Comparison of ENCODE assay signal across 27 cellular contexts in genomic region chr2:236870401-236870800, GRCh38.
DNase-seq lines count a peak whose midpoint lies in the region; ATAC-seq and TF ChIP-seq lines count a peak whose summit lies in the region.
"Had no signal": no experiment of that assay in that cellular context is flagged by ENCODE, and none has a peak within 500 bp of the region (broad histone marks: within the 10 kb centered on the region; RNA-seq: fewer than 3 reads in every experiment).

No MANE protein-coding gene starts in this region.

- peak overlapping the region; percentile 4 for H3K4ac ChIP-seq in trophoblast cell (ENCODE audit: low read depth, low read length)

- no peak overlapping the region for H2AFZ ChIP-seq in trophoblast cell (ENCODE audit: insufficient read depth, low read length, poor library complexity)

- H3K36me3 Mint-ChIP-seq in T-helper 17 cell (ENCODE audit: low read depth), result no peaks in the 10 kb centered on the region
- H3K36me3 Mint-ChIP-seq in activated CD4-positive, alpha-beta memory T cell treated with anti-CD3 and anti-CD28 coated beads, Interleukin-2, amount 10 ng/mL, durations not matched to agents 7 days and 5 days (ENCODE audit: low read depth), result no peaks in the 10 kb centered on the region
- H3K36me3 Mint-ChIP-seq: memory B cell; naive thymus-derived CD4-positive, alpha-beta T cell; stimulated activated effector memory CD8-positive, alpha-beta T cell treated with anti-CD3 and anti-CD28 coated beads, Interleukin-12 subunit alpha, Interleukin-12 subunit beta, amount 100 ng/mL, for 72 hours; T-cell had no signal

- H2BK120ac ChIP-seq in trophoblast cell (ENCODE audit: insufficient read depth, low read length, poor library complexity), result peak overlapping the region; percentile 13

- H3K4me3 ChIP-seq in HEK293 (ENCODE audit: low read depth, low read length) (no peak overlapping the region), fibroblast of villous mesenchyme (ENCODE audit: low read depth, low read length) (no peak overlapping the region), trophoblast cell (ENCODE audit: low read depth, low read length) (no peak overlapping the region)
- H3K4me3 ChIP-seq: adrenal gland, colonic mucosa, suprapubic skin, uterus had no signal

- H3K4me1 ChIP-seq in HEK293 (ENCODE audit: control insufficient read depth, insufficient read depth, low read length), result no peaks in the 10 kb centered on the region; the same call in 1 of the 2 replicates
- peaks cover 18 to 21% of the 10 kb centered on the region in 2 experiments for H3K4me1 ChIP-seq in trophoblast cell (ENCODE audit: control insufficient read depth in 1 of 2, insufficient read depth in 2 of 2, low read length in 2 of 2)
- H3K4me1 ChIP-seq: colonic mucosa, uterus had no signal

- H3K79me2 ChIP-seq in trophoblast cell (ENCODE audit: control insufficient read depth, insufficient read depth, low read length, poor library complexity), result no peaks in the 10 kb centered on the region

- no peaks in the 10 kb centered on the region for H3K36me3 ChIP-seq in HEK293 (ENCODE audit: control insufficient read depth in 2 of 2, insufficient read depth in 1 of 2, low read length in 2 of 2)
- H3K36me3 ChIP-seq in trophoblast cell (ENCODE audit: control insufficient read depth in 1 of 2, insufficient read depth in 2 of 2, low read length in 2 of 2), result peaks cover 0 to 2% of the 10 kb centered on the region in 2 experiments
- H3K36me3 ChIP-seq: adrenal gland, colonic mucosa, suprapubic skin, uterus had no signal

- no peak overlapping the region for H2BK5ac ChIP-seq in trophoblast cell (ENCODE audit: low read depth, low read length, poor library complexity)

- H2AK5ac ChIP-seq in trophoblast cell (ENCODE audit: low read length), result no peak overlapping the region

- H3K9ac ChIP-seq in trophoblast cell (ENCODE audit: low read length), result no peak overlapping the region

- CTCF ChIA-PET in HEK293 (lab: Yijun Ruan, JAX), result no interaction called here
- CTCF ChIA-PET in activated CD4-positive, alpha-beta memory T cell treated with anti-CD3 and anti-CD28 coated beads, Interleukin-2, amount 10 ng/mL, durations not matched to agents 7 days and 5 days (lab: Charles Lee), result no interaction called here

- peak overlapping the region; percentile 54 for H3K27ac Mint-ChIP-seq in T-helper 17 cell
- no peak overlapping the region for H3K27ac Mint-ChIP-seq in activated CD4-positive, alpha-beta memory T cell treated with anti-CD3 and anti-CD28 coated beads, Interleukin-2, amount 10 ng/mL, durations not matched to agents 7 days and 5 days
- H3K27ac Mint-ChIP-seq: activated CD8-positive, alpha-beta T cell treated with anti-CD3 and anti-CD28 coated beads for 36 hours; CD4-positive, alpha-beta T cell; memory B cell; naive thymus-derived CD4-positive, alpha-beta T cell; stimulated activated effector memory CD8-positive, alpha-beta T cell treated with anti-CD3 and anti-CD28 coated beads, Interleukin-12 subunit alpha, Interleukin-12 subunit beta, amount 100 ng/mL, for 72 hours; T-cell had no signal

- no CpG with 5 or more reads among the region's 3 CpGs for WGBS in trophoblast cell (ENCODE audit: extremely low coverage, insufficient coverage, insufficient read length)

- no peak overlapping the region for H4K12ac ChIP-seq in trophoblast cell (ENCODE audit: low read depth, low read length)

- H3K27me3 Mint-ChIP-seq in T-helper 17 cell, result peaks cover 7% of the 10 kb centered on the region
- H3K27me3 Mint-ChIP-seq in activated CD4-positive, alpha-beta memory T cell treated with anti-CD3 and anti-CD28 coated beads, Interleukin-2, amount 10 ng/mL, durations not matched to agents 7 days and 5 days, result peaks cover 2% of the 10 kb centered on the region
- H3K27me3 Mint-ChIP-seq: activated CD8-positive, alpha-beta T cell treated with anti-CD3 and anti-CD28 coated beads for 36 hours; CD4-positive, alpha-beta T cell had no signal

- peak overlapping the region; percentile 46 for H2BK12ac ChIP-seq in trophoblast cell (ENCODE audit: low read length)

- ATAC-seq in T-helper 17 cell (no peak), GM18870 (IDR thresholded peaks at IDR 0.05; ENCODE audit: unreplicated experiment) (no peak)
- ATAC-seq: activated CD4-positive, CD25-positive, alpha-beta regulatory T cell treated with anti-CD3 and anti-CD28 coated beads, Interleukin-2, amount 50 U/mL, for 24 hours; activated CD8-positive, alpha-beta T cell treated with anti-CD3 and anti-CD28 coated beads for 36 hours; naive thymus-derived CD4-positive, alpha-beta T cell; Panc1; stimulated activated effector memory CD8-positive, alpha-beta T cell treated with anti-CD3 and anti-CD28 coated beads, Interleukin-12 subunit alpha, Interleukin-12 subunit beta, amount 100 ng/mL, for 72 hours; T-cell had no signal

- no peak overlapping the region for H3K23ac ChIP-seq in trophoblast cell (ENCODE audit: low read length)

- POLR2A ChIA-PET in HEK293 (lab: Yijun Ruan, JAX), result no interaction called here
- POLR2A ChIA-PET in activated CD4-positive, alpha-beta memory T cell treated with anti-CD3 and anti-CD28 coated beads, Interleukin-2, amount 10 ng/mL, durations not matched to agents 7 days and 5 days (lab: Charles Lee), result no interaction called here

- DNase-seq in T-helper 17 cell, result no peak
- peak; percentile 78 for DNase-seq in fibroblast of villous mesenchyme (ENCODE audit: low read depth)
- DNase-seq in trophoblast cell, result no peak
- no peak for DNase-seq in activated CD4-positive, alpha-beta memory T cell treated with anti-CD3 and anti-CD28 coated beads, Interleukin-2, amount 10 ng/mL, durations not matched to agents 7 days and 5 days
- DNase-seq in DMS53 treated with DMSO at 0.1 percent for 48 hours (lab: John Stamatoyannopoulos, UW; ENCODE audit: unreplicated experiment), result no peak
- DNase-seq: activated CD8-positive, alpha-beta T cell treated with anti-CD3 and anti-CD28 coated beads for 36 hours; activated naive CD4-positive, alpha-beta T cell treated with Interleukin-2 at 50 U/mL for 16 hours; activated T-cell treated with anti-CD3 and anti-CD28 coated beads, Interleukin-2, amount 50 U/mL, for 48 hours; CD4-positive, alpha-beta T cell; colonic mucosa; effector memory CD8-positive, alpha-beta T cell; Kasumi-1; MV-4-11; naive thymus-derived CD4-positive, alpha-beta T cell; NCI-H1694; NCI-H510A treated with DMSO at 0.1 percent for 48 hours; stimulated activated CD4-positive, alpha-beta T cell treated with anti-CD3 and anti-CD28 coated beads, Interleukin-2, amount 100 ng/mL, for 48 hours; T-cell; uterus had no signal

- H3K9me3 Mint-ChIP-seq in activated CD4-positive, alpha-beta memory T cell treated with anti-CD3 and anti-CD28 coated beads, Interleukin-2, amount 10 ng/mL, durations not matched to agents 7 days and 5 days, result peaks cover 5% of the 10 kb centered on the region
- H3K9me3 Mint-ChIP-seq: activated CD8-positive, alpha-beta T cell treated with anti-CD3 and anti-CD28 coated beads for 36 hours; CD4-positive, alpha-beta T cell; effector memory CD8-positive, alpha-beta T cell; stimulated activated effector memory CD8-positive, alpha-beta T cell treated with anti-CD3 and anti-CD28 coated beads, Interleukin-12 subunit alpha, Interleukin-12 subunit beta, amount 100 ng/mL, for 72 hours had no signal

- H3K4me3 Mint-ChIP-seq in T-helper 17 cell, result no peak overlapping the region
- H3K4me3 Mint-ChIP-seq in activated CD4-positive, alpha-beta memory T cell treated with anti-CD3 and anti-CD28 coated beads, Interleukin-2, amount 10 ng/mL, durations not matched to agents 7 days and 5 days, result no peak overlapping the region
- H3K4me3 Mint-ChIP-seq: activated CD8-positive, alpha-beta T cell treated with anti-CD3 and anti-CD28 coated beads for 36 hours; CD4-positive, alpha-beta T cell; effector memory CD8-positive, alpha-beta T cell; memory B cell; naive thymus-derived CD4-positive, alpha-beta T cell; stimulated activated effector memory CD8-positive, alpha-beta T cell treated with anti-CD3 and anti-CD28 coated beads, Interleukin-12 subunit alpha, Interleukin-12 subunit beta, amount 100 ng/mL, for 72 hours; T-cell had no signal

- H3K18ac ChIP-seq in trophoblast cell (ENCODE audit: low read length), result no peak overlapping the region

- H3K4me1 Mint-ChIP-seq in T-helper 17 cell, result peaks cover 9% of the 10 kb centered on the region
- H3K4me1 Mint-ChIP-seq in activated CD4-positive, alpha-beta memory T cell treated with anti-CD3 and anti-CD28 coated beads, Interleukin-2, amount 10 ng/mL, durations not matched to agents 7 days and 5 days, result peaks cover 7% of the 10 kb centered on the region

- H3K9me3 ChIP-seq in HEK293 (ENCODE audit: control insufficient read depth, insufficient read depth, low read depth, low read length) (no peaks in the 10 kb centered on the region), T-helper 17 cell (ENCODE audit: control insufficient read depth, low read length, poor library complexity, severe bottlenecking) (no peaks in the 10 kb centered on the region), trophoblast cell (ENCODE audit: insufficient read depth, low read depth, low read length) (peaks cover 2% of the 10 kb centered on the region)
- H3K9me3 ChIP-seq: adrenal gland, colonic mucosa, suprapubic skin, uterus had no signal

- H4K91ac ChIP-seq in trophoblast cell (ENCODE audit: low read depth, low read length), result no peak overlapping the region

- no peak overlapping the region for H3K4me2 ChIP-seq in trophoblast cell (ENCODE audit: low read length)

- peak overlapping the region; percentile 40 for H3K14ac ChIP-seq in trophoblast cell (ENCODE audit: low read length)

- TF ChIP-seq CTCF in HEK293 (tag by site-specific recombination; IDR thresholded peaks at IDR 0.05), result no peak
- no peak for TF ChIP-seq CTCF in fibroblast of villous mesenchyme (IDR thresholded peaks at IDR 0.05; ENCODE audit: insufficient read depth, low read depth, low read length)

- H3K27me3 ChIP-seq in trophoblast cell (ENCODE audit: insufficient read depth, low read length), result no peaks in the 10 kb centered on the region
- H3K27me3 ChIP-seq: adrenal gland, colonic mucosa, suprapubic skin, uterus had no signal

- no peak overlapping the region for H4K8ac ChIP-seq in trophoblast cell (ENCODE audit: low read depth, low read length)

- H3K27ac ChIP-seq in HEK293 (ENCODE audit: extremely low read depth, low read depth, low read length) (no peak overlapping the region), trophoblast cell (ENCODE audit: low read depth, low read length) (no peak overlapping the region)
- H3K27ac ChIP-seq: colonic mucosa, uterus had no signal

- H3K79me1 ChIP-seq in trophoblast cell (ENCODE audit: low read length), result peaks cover 14% of the 10 kb centered on the region

TF ChIP-seq in HEK293, 187 proteins besides CTCF, POLR2A, EP300 and RAD21 (continues in another document):
- no peak for TF ChIP-seq ZNF37A (tag by site-specific recombination; IDR thresholded peaks at IDR 0.05)
